In the genomic region with DNA sequence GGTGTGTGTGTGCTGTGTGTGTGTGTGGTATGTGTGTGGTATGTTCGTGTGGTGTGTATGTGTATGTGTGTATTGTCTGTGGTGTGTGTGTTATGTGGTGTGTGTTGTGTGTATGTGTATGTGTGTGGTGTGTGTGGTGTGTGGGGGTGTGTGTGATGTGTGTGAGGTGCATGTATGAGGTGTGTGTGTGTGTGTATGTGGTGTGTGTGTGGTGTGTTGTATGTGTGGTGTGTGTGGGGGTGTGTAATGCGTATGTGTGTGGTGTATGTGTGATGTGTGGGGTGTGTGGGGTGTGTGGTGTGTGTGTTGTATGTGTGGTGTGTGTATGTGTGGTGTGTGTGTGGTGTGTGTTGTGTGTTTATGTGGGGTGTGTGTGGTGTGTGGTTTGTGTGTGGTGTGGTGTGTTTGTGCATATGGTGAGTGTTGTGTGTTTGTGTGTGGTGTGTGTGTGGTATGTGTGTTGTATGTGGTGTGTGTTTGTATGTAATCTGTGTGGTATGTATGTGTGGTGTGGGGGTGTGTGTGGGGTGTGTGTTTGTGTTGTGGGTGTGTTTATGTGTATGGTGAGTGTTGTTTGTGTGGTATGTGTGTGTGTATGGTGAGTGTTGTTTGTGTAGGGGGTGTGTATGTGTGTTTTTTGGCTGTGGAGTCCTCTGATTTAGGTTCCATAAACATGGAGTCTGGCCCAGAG, we compare ENCODE assay signal across 21 cellular contexts.
DNase-seq lines count a peak whose midpoint lies in the region; ATAC-seq, FAIRE-seq and TF ChIP-seq lines count a peak whose summit lies in the region.
"Had no signal": no experiment of that assay in that cellular context is flagged by ENCODE, and none has a peak within 500 bp of the region (broad histone marks: within the 10 kb centered on the region; RNA-seq: fewer than 3 reads in every experiment).

No MANE protein-coding gene starts in this region.

- H3K9me3 ChIP-seq in GM12878 (replicated peaks; ENCODE audit: control insufficient read depth, insufficient read depth, low read length), result no peaks in the 10 kb centered on the region; the same call in 2 of the 3 replicates
- H3K9me3 ChIP-seq in iPS-18c (ENCODE audit: control insufficient read depth, insufficient read depth, low read length), result no peaks in the 10 kb centered on the region
- H3K9me3 ChIP-seq: left ventricle myocardium inferior, SJSA1 had no signal

- no peaks in the 10 kb centered on the region; a peak in 2 of 4 replicates for H3K36me3 ChIP-seq in GM12878 (ENCODE audit: control insufficient read depth in 2 of 2, insufficient read depth in 2 of 2, low read length in 1 of 2)

- RAD21 ChIA-PET in GM12878 (lab: Charles Lee; ENCODE audit: unreplicated experiment), result no interaction called here

- H3K4me1 Mint-ChIP-seq in stimulated activated naive CD8-positive, alpha-beta T cell treated with anti-CD3 and anti-CD28 coated beads, Interleukin-15, Interleukin-2, amounts not matched to agents 100 ng/mL and 50 ng/mL, for 24 hours (ENCODE audit: low read depth), result no peaks in the 10 kb centered on the region
- H3K4me1 Mint-ChIP-seq in stimulated activated naive CD8-positive, alpha-beta T cell treated with anti-CD3 and anti-CD28 coated beads, Interleukin-15, amount 100 ng/mL, for 72 hours, result no peaks in the 10 kb centered on the region
- H3K4me1 Mint-ChIP-seq: central memory CD8-positive, alpha-beta T cell had no signal

- no peak overlapping the region for H2AFZ ChIP-seq in GM12878 (ENCODE audit: control insufficient read depth, low read depth, low read length)

- no peak for ATAC-seq in stimulated activated naive CD8-positive, alpha-beta T cell treated with anti-CD3 and anti-CD28 coated beads, Interleukin-15, amount 100 ng/mL, for 72 hours
- no peak for ATAC-seq in GM12878
- no peak for ATAC-seq in foreskin keratinocyte
- no peak for ATAC-seq in HG03469 (IDR thresholded peaks at IDR 0.05; ENCODE audit: unreplicated experiment)
- ATAC-seq: natural killer cell treated with Interleukin-12 subunit alpha and Interleukin-12 subunit beta and Interleukin-15 and Interleukin-18, amount 100 ng/mL, for 72 hours; sciatic nerve had no signal

- TF ChIP-seq POLR2A in GM12878 (IDR thresholded peaks at IDR 0.05; ENCODE audit: low read depth, low read length), result no peak

- H3K27me3 ChIP-seq in GM12878 (replicated peaks in 1 of 2; ENCODE audit: control insufficient read depth in 2 of 2, insufficient read depth in 2 of 2, low read length in 1 of 2) (no peaks in the 10 kb centered on the region), foreskin keratinocyte (peaks cover 6% of the 10 kb centered on the region)
- H3K27me3 ChIP-seq: SJSA1 had no signal

- no TSS peak for BruUV-seq in GM12878 (replicated peaks; lab: Mats Ljungman, UMichigan)

- H3K9me3 Mint-ChIP-seq in stimulated activated naive CD8-positive, alpha-beta T cell treated with anti-CD3 and anti-CD28 coated beads, Interleukin-15, Interleukin-2, amounts not matched to agents 100 ng/mL and 50 ng/mL, for 24 hours, result no peaks in the 10 kb centered on the region
- H3K9me3 Mint-ChIP-seq in stimulated activated naive CD8-positive, alpha-beta T cell treated with anti-CD3 and anti-CD28 coated beads, Interleukin-15, amount 100 ng/mL, for 72 hours, result no peaks in the 10 kb centered on the region
- H3K9me3 Mint-ChIP-seq: central memory CD8-positive, alpha-beta T cell; natural killer cell treated with Interleukin-12 subunit alpha and Interleukin-12 subunit beta and Interleukin-15 and Interleukin-18, amount 100 ng/mL, for 72 hours had no signal

- H3K36me3 Mint-ChIP-seq in stimulated activated naive CD8-positive, alpha-beta T cell treated with anti-CD3 and anti-CD28 coated beads, Interleukin-15, Interleukin-2, amounts not matched to agents 100 ng/mL and 50 ng/mL, for 24 hours (ENCODE audit: low read depth), result no peaks in the 10 kb centered on the region
- H3K36me3 Mint-ChIP-seq: activated naive CD8-positive, alpha-beta T cell; natural killer cell treated with Interleukin-12 subunit alpha and Interleukin-12 subunit beta and Interleukin-15 and Interleukin-18, amount 100 ng/mL, for 72 hours had no signal

- CTCF ChIA-PET in GM12878 (lab: Yijun Ruan, JAX), result no interaction called here

- H3K4me3 ChIP-seq in GM12878 (no peak overlapping the region), iPS-18c (ENCODE audit: insufficient read depth, low read depth, low read length) (peak overlapping the region; percentile 12; the same call in 1 of the 2 replicates)
- H3K4me3 ChIP-seq: left ventricle myocardium inferior, SJSA1 had no signal

- 54% methylated on average over 2 of the region's 2 CpGs for WGBS in GM12878 (ENCODE audit: insufficient coverage, insufficient replicate concordance, low lambda C conversion rate, missing lambda C conversion rate)

- H3K4me1 ChIP-seq in GM12878 (ENCODE audit: control insufficient read depth, insufficient read depth, low read length) (no peaks in the 10 kb centered on the region), foreskin keratinocyte (no peaks in the 10 kb centered on the region)
- H3K4me1 ChIP-seq: SJSA1 had no signal

- TF ChIP-seq CTCF in GM12878 (IDR thresholded peaks at IDR 0.05 in 2 of 3, conservative IDR thresholded peaks at IDR 0.05 in 1 of 3; ENCODE audit: control insufficient read depth in 2 of 3, extremely low read depth in 1 of 3, insufficient read depth in 1 of 3, low read depth in 3 of 3, low read length in 3 of 3) (no peak), foreskin keratinocyte (conservative IDR thresholded peaks at IDR 0.05) (no peak)

- H3K4me2 ChIP-seq in GM12878 (ENCODE audit: control insufficient read depth, insufficient read depth), result no peak overlapping the region

- H3K27ac Mint-ChIP-seq in stimulated activated naive CD8-positive, alpha-beta T cell treated with anti-CD3 and anti-CD28 coated beads, Interleukin-15, Interleukin-2, amounts not matched to agents 100 ng/mL and 50 ng/mL, for 24 hours, result peak overlapping the region; percentile 63
- no peak overlapping the region for H3K27ac Mint-ChIP-seq in stimulated activated naive CD8-positive, alpha-beta T cell treated with anti-CD3 and anti-CD28 coated beads, Interleukin-15, amount 100 ng/mL, for 72 hours
- H3K27ac Mint-ChIP-seq: activated naive CD8-positive, alpha-beta T cell; natural killer cell treated with Interleukin-12 subunit alpha and Interleukin-12 subunit beta and Interleukin-15 and Interleukin-18, amount 100 ng/mL, for 72 hours had no signal

- H3K27ac ChIP-seq in GM12878 (ENCODE audit: control insufficient read depth, insufficient read depth) (no peak overlapping the region), foreskin keratinocyte (no peak overlapping the region)
- H3K27ac ChIP-seq: left ventricle myocardium inferior, SJSA1 had no signal

- peaks cover 3% of the 10 kb centered on the region for H3K27me3 Mint-ChIP-seq in stimulated activated naive CD8-positive, alpha-beta T cell treated with anti-CD3 and anti-CD28 coated beads, Interleukin-15, Interleukin-2, amounts not matched to agents 100 ng/mL and 50 ng/mL, for 24 hours
- H3K27me3 Mint-ChIP-seq in stimulated activated naive CD8-positive, alpha-beta T cell treated with anti-CD3 and anti-CD28 coated beads, Interleukin-15, amount 100 ng/mL, for 72 hours, result peaks cover 8% of the 10 kb centered on the region
- H3K27me3 Mint-ChIP-seq: activated naive CD8-positive, alpha-beta T cell; central memory CD8-positive, alpha-beta T cell had no signal

- intact Hi-C loops in GM12878 (cut with micrococcal nuclease; ENCODE audit: unreplicated experiment), result no loop called here

- peak; percentile 62 for FAIRE-seq in GM12878 (lab: Jason Lieb, UNC)
- FAIRE-seq: RCC 7860 had no signal

- in situ Hi-C loops in GM12878 (cut with MboI), result no loop called here

- no peaks in the 10 kb centered on the region for H4K20me1 ChIP-seq in GM12878 (ENCODE audit: control insufficient read depth, insufficient read depth)

- no peak for TF ChIP-seq EP300 in GM12878 (IDR thresholded peaks at IDR 0.05; ENCODE audit: borderline replicate concordance in 1 of 2, control insufficient read depth in 1 of 2, low read depth in 2 of 2, low read length in 2 of 2)

- H3K4me3 Mint-ChIP-seq in stimulated activated naive CD8-positive, alpha-beta T cell treated with anti-CD3 and anti-CD28 coated beads, Interleukin-15, Interleukin-2, amounts not matched to agents 100 ng/mL and 50 ng/mL, for 24 hours, result no peak overlapping the region
- no peak overlapping the region for H3K4me3 Mint-ChIP-seq in stimulated activated naive CD8-positive, alpha-beta T cell treated with anti-CD3 and anti-CD28 coated beads, Interleukin-15, amount 100 ng/mL, for 72 hours
- H3K4me3 Mint-ChIP-seq: activated naive CD8-positive, alpha-beta T cell; central memory CD8-positive, alpha-beta T cell; natural killer cell treated with Interleukin-12 subunit alpha and Interleukin-12 subunit beta and Interleukin-15 and Interleukin-18, amount 100 ng/mL, for 72 hours had no signal

- H3K9ac ChIP-seq in GM12878 (ENCODE audit: control insufficient read depth, insufficient read depth, low read length), result no peak overlapping the region

- SMC1A ChIA-PET in GM12878 (lab: Charles Lee; ENCODE audit: uncharacterized antibody, unreplicated experiment), result interaction anchor here (1.0 kb wide), 1 partner anchor 251 kb away, joined by 3 read pairs; no protein-coding TSS in a partner anchor

- no peaks in the 10 kb centered on the region for H3K79me2 ChIP-seq in GM12878 (ENCODE audit: control insufficient read depth, insufficient read depth, low read length)

- no peak for TF ChIP-seq RAD21 in GM12878 (IDR thresholded peaks at IDR 0.05; ENCODE audit: insufficient read depth, low read depth, low read length)

- POLR2A ChIA-PET in GM12878 (lab: Charles Lee), result no interaction called here

- DNase-seq in stimulated activated naive CD8-positive, alpha-beta T cell treated with anti-CD3 and anti-CD28 coated beads, Interleukin-15, amount 100 ng/mL, for 72 hours, result no peak
- DNase-seq in GM12878 (ENCODE audit: low read depth, low spot score) (no peak), dedifferentiated amniotic fluid mesenchymal stem cell (ENCODE audit: extremely low spot score) (no peak), foreskin keratinocyte (no peak), iPS-NIHi7 (ENCODE audit: extremely low spot score) (no peak)
- DNase-seq: activated CD4-positive, alpha-beta T cell treated with anti-CD3 and anti-CD28 coated beads for 1 hour; aorta; GOT3; left ventricle myocardium inferior; NCI-H1930; stimulated activated naive CD4-positive, alpha-beta T cell treated with Interleukin-2 at 50 U/mL for 16 hours; T-helper 1 cell had no signal
